ENCODE assay signal across 25 cellular contexts in genomic region chr10:782751-783648, GRCh38.
DNase-seq lines count a peak whose midpoint lies in the region; FAIRE-seq and TF ChIP-seq lines count a peak whose summit lies in the region.
"Had no signal": no experiment of that assay in that cellular context is flagged by ENCODE, and none has a peak within 500 bp of the region (broad histone marks: within the 10 kb centered on the region; RNA-seq: fewer than 3 reads in every experiment).

No MANE protein-coding gene starts in this region.

- peak overlapping the region; percentile 92 for H4K8ac ChIP-seq in neuronal stem cell (ENCODE audit: low read depth, low read length)

- H3K14ac ChIP-seq in neuronal stem cell (ENCODE audit: low read length): no peak overlapping the region

- no peak overlapping the region for H2AK5ac ChIP-seq in neuronal stem cell (ENCODE audit: low read depth, low read length)

- H2BK15ac ChIP-seq in neuronal stem cell (ENCODE audit: low read length): no peak overlapping the region

- peak overlapping the region; percentile 21 for H3K9ac ChIP-seq in neuronal stem cell (ENCODE audit: low read depth, low read length, poor library complexity)

- H3K4me2 ChIP-seq in neuronal stem cell (ENCODE audit: insufficient read depth, low read length, poor library complexity, severe bottlenecking): no peak overlapping the region
- H3K4me2 ChIP-seq: smooth muscle cell had no signal

- H3K4me3 ChIP-seq in H7 (ENCODE audit: insufficient read depth, low read depth, low read length) (no peak overlapping the region), neuronal stem cell (ENCODE audit: low read length in 2 of 2) (no peak overlapping the region), BE2C (ENCODE audit: low read depth, low read length) (no peak overlapping the region)
- no peak overlapping the region for H3K4me3 ChIP-seq in effector memory CD4-positive, alpha-beta T cell (ENCODE audit: insufficient read depth, low read depth, low read length, poor library complexity, severe bottlenecking)
- H3K4me3 ChIP-seq: gastroesophageal sphincter, HAP-1, MG63, prostate gland, smooth muscle cell, tibial artery had no signal

- no CpG with 5 or more reads among the region's 32 CpGs for WGBS in neuronal stem cell (ENCODE audit: extremely low coverage in 2 of 2, insufficient read length in 2 of 2, insufficient replicate concordance in 1 of 2), 2 donors

- H4K91ac ChIP-seq in neuronal stem cell (ENCODE audit: low read depth, low read length, poor library complexity): no peak overlapping the region

- FAIRE-seq in frontal cortex (lab: Jason Lieb, UNC): no peak

- H2BK12ac ChIP-seq in neuronal stem cell (ENCODE audit: low read length): peak overlapping the region; percentile 58

- peak overlapping the region; percentile 80 for H3K18ac ChIP-seq in neuronal stem cell (ENCODE audit: low read length)

- H2AFZ ChIP-seq in neuronal stem cell (ENCODE audit: low read length): no peak overlapping the region

- DNase-seq in D341Med (ENCODE audit: low spot score) (peak; percentile 24), H7 (peak; percentile 49), frontal cortex (ENCODE audit: low spot score in 2 of 2) (peak; percentile 15 to 28), neuronal stem cell (ENCODE audit: low spot score) (no peak), BE2C (no peak), HPDE6-E6E7 (ENCODE audit: extremely low spot score) (no peak), amygdala (lab: John Stamatoyannopoulos, UW) (no peak)
- no peak for DNase-seq in effector memory CD4-positive, alpha-beta T cell
- DNase-seq: activated naive CD4-positive, alpha-beta T cell; central memory CD4-positive, alpha-beta T cell; DMS79 treated with DMSO at 0.1 percent for 48 hours; erythroblast; left cardiac atrium; MG63; NCI-H1417 treated with DMSO at 0.1 percent for 48 hours; NCI-H526 treated with DMSO at 0.1 percent for 48 hours; stimulated activated CD4-positive, alpha-beta T cell treated with anti-CD3 and anti-CD28 coated beads, Interleukin-4, amount 100 ng/mL, for 1 hour; stimulated activated naive CD8-positive, alpha-beta T cell treated with anti-CD3 and anti-CD28 coated beads, Interleukin-15, Interleukin-2, amounts not matched to agents 100 U/mL and 50 U/mL, for 24 hours; SW 1271 had no signal

- no peak overlapping the region for H3K4ac ChIP-seq in neuronal stem cell (ENCODE audit: low read length)

- no peak overlapping the region for H2BK120ac ChIP-seq in neuronal stem cell (ENCODE audit: low read depth, low read length)

- no peak for TF ChIP-seq CTCF in BE2C (IDR thresholded peaks at IDR 0.05; ENCODE audit: low read depth, low read length)

- H2BK5ac ChIP-seq in neuronal stem cell (ENCODE audit: low read length): no peak overlapping the region

- peak overlapping the region; percentile 18 for H3K23ac ChIP-seq in neuronal stem cell (ENCODE audit: low read depth, low read length, poor library complexity)

- no peaks in the 10 kb centered on the region for H3K9me3 ChIP-seq in neuronal stem cell (replicated peaks in 1 of 2; ENCODE audit: control insufficient read depth in 2 of 2, insufficient read depth in 1 of 2, low read depth in 1 of 2, low read length in 2 of 2)
- H3K9me3 ChIP-seq in BE2C: no peaks in the 10 kb centered on the region
- H3K9me3 ChIP-seq in effector memory CD4-positive, alpha-beta T cell (ENCODE audit: control insufficient read depth, low read length): no peaks in the 10 kb centered on the region
- H3K9me3 ChIP-seq: gastroesophageal sphincter, HAP-1, MG63, prostate gland, tibial artery had no signal

- H3K36me3 ChIP-seq in H7 (replicated peaks; ENCODE audit: control insufficient read depth, insufficient read depth, low read length) (no peaks in the 10 kb centered on the region), neuronal stem cell (replicated peaks in 1 of 2; ENCODE audit: control insufficient read depth in 2 of 2, insufficient read depth in 2 of 2, low read length in 2 of 2) (no peaks in the 10 kb centered on the region), BE2C (no peaks in the 10 kb centered on the region)
- no peaks in the 10 kb centered on the region for H3K36me3 ChIP-seq in effector memory CD4-positive, alpha-beta T cell (ENCODE audit: control insufficient read depth, insufficient read depth, low read length)
- H3K36me3 ChIP-seq: gastroesophageal sphincter, HAP-1, MG63, prostate gland, tibial artery had no signal

- H3K4me1 ChIP-seq in neuronal stem cell (ENCODE audit: control insufficient read depth in 2 of 2, insufficient read depth in 1 of 2, low read depth in 1 of 2, low read length in 2 of 2): peaks cover 3 to 8% of the 10 kb centered on the region in 2 donors
- H3K4me1 ChIP-seq in BE2C: no peaks in the 10 kb centered on the region
- H3K4me1 ChIP-seq in effector memory CD4-positive, alpha-beta T cell (ENCODE audit: control insufficient read depth, insufficient read depth, low read length, poor library complexity, severe bottlenecking): no peaks in the 10 kb centered on the region
- H3K4me1 ChIP-seq: prostate gland had no signal

- H3K27ac ChIP-seq in neuronal stem cell (replicated peaks; ENCODE audit: low read length): no peak overlapping the region
- H3K27ac ChIP-seq in effector memory CD4-positive, alpha-beta T cell (ENCODE audit: insufficient read depth, low read length, poor library complexity, severe bottlenecking): no peak overlapping the region
- H3K27ac ChIP-seq: gastroesophageal sphincter, HL-60, prostate gland, tibial artery had no signal

- H3K27me3 ChIP-seq in H7 (ENCODE audit: control insufficient read depth, insufficient read depth, low read length) (peaks cover 7% of the 10 kb centered on the region), neuronal stem cell (ENCODE audit: control insufficient read depth in 3 of 3, insufficient read depth in 3 of 3, low read depth in 1 of 3, low read length in 3 of 3) (peaks cover 0 to 7% (median 5%) of the 10 kb centered on the region in 3 experiments), BE2C (no peaks in the 10 kb centered on the region)
- no peaks in the 10 kb centered on the region for H3K27me3 ChIP-seq in effector memory CD4-positive, alpha-beta T cell (replicated peaks; ENCODE audit: control insufficient read depth, insufficient read depth, low read length, poor library complexity, severe bottlenecking)
- H3K27me3 ChIP-seq: gastroesophageal sphincter, MG63 had no signal

- peaks cover under 1% of the 10 kb centered on the region for H3K79me1 ChIP-seq in neuronal stem cell (ENCODE audit: low read depth, low read length)

Comparison
In these comparisons a context has a peak if more than half of its experiments do, and no peak if none do; other contexts are left out.
1. DNase-seq: peak in D341Med (single experiment), H7 (single experiment) and frontal cortex (2 of 2); none in neuronal stem cell (single experiment), BE2C (single experiment), HPDE6-E6E7 (single experiment), effector memory CD4-positive, alpha-beta T cell (0 of 3) and amygdala (0 of 56).